Comparison of ENCODE assay signal across 8 cellular contexts in genomic region chr11:65355013-65355775, GRCh38. TPM values are rescaled to one million over a fixed set of nuclear protein-coding genes. Genes with fewer than 3 reads are reported as not detected.
DNase-seq lines count a peak whose midpoint lies in the region; ATAC-seq and TF ChIP-seq lines count a peak whose summit lies in the region.

No MANE protein-coding gene starts in this region.

- H3K4me3 ChIP-seq in CD8-positive, alpha-beta T cell (ENCODE audit: low read depth, low read length) = peak overlapping the region; percentile 49

- POLR2A ChIA-PET in CD8-positive, alpha-beta T cell (lab: Charles Lee) = interaction anchor here (0.7 to 1.7 kb wide), 8 partner anchors 21 to 536 kb away, joined by 3 to 9 read pairs (median 4); partner anchors contain the start of genes DPF2, FAU and MRPL49

- peaks cover 13% of the 10 kb centered on the region for H3K36me3 ChIP-seq in CD8-positive, alpha-beta T cell (ENCODE audit: insufficient read depth, low read length)

- in situ Hi-C loops in KBM-7 (cut with MboI; ENCODE audit: low pct_unique_long_range_greater_than_20kb, low sequenced_read_pairs) = no loop called here

- ATAC-seq in CD8-positive, alpha-beta T cell = peak; percentile 48
- peak; percentile 30 for ATAC-seq in GM21447 (IDR thresholded peaks at IDR 0.05; ENCODE audit: unreplicated experiment)

- H3K4me3 Mint-ChIP-seq in CD8-positive, alpha-beta T cell = peak overlapping the region; percentile 91
- peak overlapping the region; percentile 89 for H3K4me3 Mint-ChIP-seq in activated naive CD8-positive, alpha-beta T cell treated with anti-CD3 and anti-CD28 coated beads for 36 hours

- H3K4me1 Mint-ChIP-seq in CD8-positive, alpha-beta T cell (ENCODE audit: low read depth) = peaks cover 13% of the 10 kb centered on the region
- H3K4me1 Mint-ChIP-seq in activated naive CD8-positive, alpha-beta T cell treated with anti-CD3 and anti-CD28 coated beads for 36 hours = peaks cover 10% of the 10 kb centered on the region

- intact Hi-C loops in CD8-positive, alpha-beta T cell (cut with DNase I, micrococcal nuclease) = loop anchor here (1.0 to 2.0 kb wide), 2 partner anchors 22 to 28 kb away; partner anchors contain the start of genes DPF2 (in 1 of the 2) and SLC25A45 (in 1 of the 2)

- H3K27me3 Mint-ChIP-seq in CD8-positive, alpha-beta T cell (ENCODE audit: low read depth) = no peaks in the 10 kb centered on the region
- no peaks in the 10 kb centered on the region for H3K27me3 Mint-ChIP-seq in activated naive CD8-positive, alpha-beta T cell treated with anti-CD3 and anti-CD28 coated beads for 36 hours

- no peaks in the 10 kb centered on the region for H3K27me3 ChIP-seq in CD8-positive, alpha-beta T cell (ENCODE audit: insufficient read depth, low read length)

- H3K36me3 Mint-ChIP-seq in CD8-positive, alpha-beta T cell = peaks cover 24% of the 10 kb centered on the region
- H3K36me3 Mint-ChIP-seq in activated naive CD8-positive, alpha-beta T cell treated with anti-CD3 and anti-CD28 coated beads for 36 hours = no peaks in the 10 kb centered on the region

- peak overlapping the region; percentile 37 for H3K27ac Mint-ChIP-seq in CD8-positive, alpha-beta T cell
- H3K27ac Mint-ChIP-seq in activated naive CD8-positive, alpha-beta T cell treated with anti-CD3 and anti-CD28 coated beads for 36 hours = peak overlapping the region; percentile 67

- no peak for TF ChIP-seq CTCF in CD8-positive, alpha-beta T cell (IDR thresholded peaks at IDR 0.05)

- DNase-seq in CD8-positive, alpha-beta T cell = peak in 6 of 7 experiments; percentile 31 to 77 (median 56)
- DNase-seq in KBM-7 (peak; percentile 74), SK-N-DZ (ENCODE audit: low spot score) (peak; percentile 85), hepatic stellate cell (ENCODE audit: low spot score) (peak; percentile 16), NCI-H128 (lab: John Stamatoyannopoulos, UW; ENCODE audit: unreplicated experiment) (no peak)
- DNase-seq in activated naive CD8-positive, alpha-beta T cell treated with anti-CD3 and anti-CD28 coated beads for 36 hours = peak; percentile 45
- peak in 2 of 3 donors; percentile 21 to 29 for DNase-seq in stimulated activated CD4-positive, alpha-beta T cell treated with anti-CD3 and anti-CD28 coated beads, Interleukin-12 subunit alpha, Interleukin-12 subunit beta, amount 100 ng/mL, for 48 hours (ENCODE audit: low read depth in 2 of 3, low spot score in 1 of 3)

- H3K27ac ChIP-seq in CD8-positive, alpha-beta T cell (ENCODE audit: low read depth, low read length) = no peak overlapping the region

- CTCF ChIA-PET in CD8-positive, alpha-beta T cell (lab: Charles Lee) = interaction anchor here (1.1 to 2.7 kb wide), 3 partner anchors 12 to 40 kb away, joined by 4 to 14 read pairs (median 12); partner anchors contain the start of gene CDC42EP2

- H3K9me3 Mint-ChIP-seq in CD8-positive, alpha-beta T cell = no peaks in the 10 kb centered on the region
- no peaks in the 10 kb centered on the region for H3K9me3 Mint-ChIP-seq in activated naive CD8-positive, alpha-beta T cell treated with anti-CD3 and anti-CD28 coated beads for 36 hours

- no peaks in the 10 kb centered on the region for H3K9me3 ChIP-seq in CD8-positive, alpha-beta T cell (ENCODE audit: low read length)

- H3K4me1 ChIP-seq in CD8-positive, alpha-beta T cell (ENCODE audit: insufficient read depth, low read length) = peaks cover 6% of the 10 kb centered on the region

RNA-seq across cellular contexts. Expression of gene TIGD3, which starts 0.6 kb away (rescaled TPM):
- under 1 TPM; 0.35 to 0.75 TPM for total RNA-seq in CD8-positive, alpha-beta T cell
- 6.0 and 6.7 TPM in 2 replicates for polyA plus RNA-seq in SK-N-DZ (2014; cell fraction: cytosol; rRNA removed)
- polyA plus RNA-seq in SK-N-DZ (2014; cell fraction: nucleus; rRNA removed) = 4.2 and 5.5 TPM in 2 replicates
- total RNA-seq in activated naive CD8-positive, alpha-beta T cell treated with anti-CD3 and anti-CD28 coated beads for 36 hours = under 1 TPM; 0.49 to 0.54 TPM

RNA-seq across cellular contexts. Expression of gene DPF2, which starts 21.5 kb away (rescaled TPM):
- 10 to 100 TPM; 71.4 to 71.5 TPM for total RNA-seq in CD8-positive, alpha-beta T cell
- 41.3 and 44.7 TPM in 2 replicates for polyA plus RNA-seq in SK-N-DZ (2014; cell fraction: cytosol; rRNA removed)
- 38.9 and 45.8 TPM in 2 replicates for polyA plus RNA-seq in SK-N-DZ (2014; cell fraction: nucleus; rRNA removed)
- total RNA-seq in activated naive CD8-positive, alpha-beta T cell treated with anti-CD3 and anti-CD28 coated beads for 36 hours = 10 to 100 TPM; 50.5 to 54.9 TPM

RNA-seq across cellular contexts. Expression of gene SLC25A45, which starts 27.3 kb away (rescaled TPM):
- 10 to 100 TPM; 27.8 to 29.6 TPM for total RNA-seq in CD8-positive, alpha-beta T cell
- polyA plus RNA-seq in SK-N-DZ (2014; cell fraction: cytosol; rRNA removed) = 2.4 and 3.9 TPM in 2 replicates
- polyA plus RNA-seq in SK-N-DZ (2014; cell fraction: nucleus; rRNA removed) = 2.0 and 7.1 TPM in 2 replicates
- total RNA-seq in activated naive CD8-positive, alpha-beta T cell treated with anti-CD3 and anti-CD28 coated beads for 36 hours = 10 to 100 TPM; 15.4 to 15.7 TPM

RNA-seq across cellular contexts. Expression of gene FRMD8, which starts 31.2 kb away (rescaled TPM):
- 10 to 100 TPM; 18.4 to 20.8 TPM for total RNA-seq in CD8-positive, alpha-beta T cell
- 25.3 and 31.8 TPM in 2 replicates for polyA plus RNA-seq in SK-N-DZ (2014; cell fraction: cytosol; rRNA removed)
- 28.6 and 39.3 TPM in 2 replicates for polyA plus RNA-seq in SK-N-DZ (2014; cell fraction: nucleus; rRNA removed)
- total RNA-seq in activated naive CD8-positive, alpha-beta T cell treated with anti-CD3 and anti-CD28 coated beads for 36 hours = 10 to 100 TPM; 33.1 to 36.3 TPM

RNA-seq across cellular contexts. Expression of gene CDC42EP2, which starts 40.5 kb away (rescaled TPM):
- under 1 TPM; 0.67 to 0.76 TPM for total RNA-seq in CD8-positive, alpha-beta T cell
- polyA plus RNA-seq in SK-N-DZ (2014; cell fraction: cytosol; rRNA removed) = 0.08 and 0.54 TPM in 2 replicates
- 0.64 and 0.82 TPM in 2 replicates for polyA plus RNA-seq in SK-N-DZ (2014; cell fraction: nucleus; rRNA removed)
- under 1 TPM; 0.18 to 0.54 TPM for total RNA-seq in activated naive CD8-positive, alpha-beta T cell treated with anti-CD3 and anti-CD28 coated beads for 36 hours
